In genomic region chr2:188187726-188188125, GRCh38 we compare ENCODE assay signal across 20 cellular contexts.
"Had no signal": no experiment of that assay in that cellular context is flagged by ENCODE, and none has a peak within 500 bp of the region (broad histone marks: within the 10 kb centered on the region; RNA-seq: fewer than 3 reads in every experiment).

No MANE protein-coding gene starts in this region.

- H3K9ac ChIP-seq: SK-N-SH had no signal

- H3K9me2 ChIP-seq: SK-N-SH had no signal

- H3K4me3 ChIP-seq: MG63 had no signal

- H3K4me2 ChIP-seq: SK-N-SH had no signal

- H3K36me3 ChIP-seq: MG63 had no signal

- H3K9me3 ChIP-seq: MG63, SK-N-SH had no signal

- DNase-seq: Karpas-422, KBM-7, MG63, NCI-H1092 treated with DMSO at 0.1 percent for 48 hours, NCI-H1417 treated with DMSO at 0.1 percent for 48 hours, NCI-H146, NCI-H1694 treated with DMSO at 0.1 percent for 48 hours, NCI-H1930, NCI-H2081, NCI-H2107, NCI-H2227 treated with DMSO at 0.1 percent for 48 hours, NCI-H446, NCI-H510A, NCI-H524 treated with DMSO at 0.1 percent for 48 hours, NCI-H69, SHP77, SK-N-SH, SW 1271, T-cell had no signal

- H3K27me3 ChIP-seq: MG63 had no signal

- ATAC-seq: T-cell had no signal

- H3K27ac ChIP-seq: RWPE1 had no signal
